ENCODE assay signal across 1 cellular context in genomic region chr9:97386733-97387503, GRCh38.
TF ChIP-seq lines count a peak whose summit lies in the region.

No MANE protein-coding gene starts in this region.

TF ChIP-seq in GM12878, 131 proteins besides CTCF, POLR2A, EP300 and RAD21 (continued from another document):
- TF ChIP-seq YY1 (IDR thresholded peaks at IDR 0.05; ENCODE audit: low read depth, low read length) (peak; percentile 66), IRF4 (IDR thresholded peaks at IDR 0.05; ENCODE audit: low read depth, low read length) (0 out of 2 replicates have a peak, but pooled peaks have one; percentile 23), POU2F2 (IDR thresholded peaks at IDR 0.05; ENCODE audit: borderline replicate concordance, low read depth, low read length) (peak; percentile 77; the same call in 1 of the 3 replicates), STAT3 (IDR thresholded peaks at IDR 0.05; ENCODE audit: low read depth, low read length) (no peak), IKZF2 (IDR thresholded peaks at IDR 0.05) (peak; percentile 17 to 27; a peak in 1 of 4 replicates), LARP7 (IDR thresholded peaks at IDR 0.05) (peak; percentile 72; the same call in 1 of the 2 replicates), RUNX3 (IDR thresholded peaks at IDR 0.05; ENCODE audit: low read length) (peak; percentile 63), SMC3 (IDR thresholded peaks at IDR 0.05; ENCODE audit: borderline replicate concordance, low read length) (peak; percentile 83), REST (IDR thresholded peaks at IDR 0.05; ENCODE audit: low read depth, low read length) (peak; percentile 98), KDM1A (IDR thresholded peaks at IDR 0.05; ENCODE audit: borderline replicate concordance) (no peak), RCOR1 (conservative IDR thresholded peaks at IDR 0.05; ENCODE audit: low read depth, low read length) (0 out of 2 replicates have a peak, but pooled peaks have one; percentile 80), EED (IDR thresholded peaks at IDR 0.05; ENCODE audit: low read depth) (no peak), GATAD2B (conservative IDR thresholded peaks at IDR 0.05; ENCODE audit: low read depth) (peak; percentile 52; the same call in 1 of the 2 replicates), SMARCA5 (IDR thresholded peaks at IDR 0.05) (peak; percentile 89; the same call in 1 of the 2 replicates), IKZF1 (conservative IDR thresholded peaks at IDR 0.05) (peak; percentile 65), CHD2 (IDR thresholded peaks at IDR 0.05; ENCODE audit: borderline replicate concordance, low read depth, low read length) (0 out of 2 replicates have a peak, but pooled peaks have one; percentile 5)
- TF ChIP-seq, protein P1, sequence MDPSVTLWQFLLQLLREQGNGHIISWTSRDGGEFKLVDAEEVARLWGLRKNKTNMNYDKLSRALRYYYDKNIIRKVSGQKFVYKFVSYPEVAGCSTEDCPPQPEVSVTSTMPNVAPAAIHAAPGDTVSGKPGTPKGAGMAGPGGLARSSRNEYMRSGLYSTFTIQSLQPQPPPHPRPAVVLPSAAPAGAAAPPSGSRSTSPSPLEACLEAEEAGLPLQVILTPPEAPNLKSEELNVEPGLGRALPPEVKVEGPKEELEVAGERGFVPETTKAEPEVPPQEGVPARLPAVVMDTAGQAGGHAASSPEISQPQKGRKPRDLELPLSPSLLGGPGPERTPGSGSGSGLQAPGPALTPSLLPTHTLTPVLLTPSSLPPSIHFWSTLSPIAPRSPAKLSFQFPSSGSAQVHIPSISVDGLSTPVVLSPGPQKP (IDR thresholded peaks at IDR 0.05; ENCODE audit: low read depth, low read length): no peak
- TF ChIP-seq, protein P2, sequence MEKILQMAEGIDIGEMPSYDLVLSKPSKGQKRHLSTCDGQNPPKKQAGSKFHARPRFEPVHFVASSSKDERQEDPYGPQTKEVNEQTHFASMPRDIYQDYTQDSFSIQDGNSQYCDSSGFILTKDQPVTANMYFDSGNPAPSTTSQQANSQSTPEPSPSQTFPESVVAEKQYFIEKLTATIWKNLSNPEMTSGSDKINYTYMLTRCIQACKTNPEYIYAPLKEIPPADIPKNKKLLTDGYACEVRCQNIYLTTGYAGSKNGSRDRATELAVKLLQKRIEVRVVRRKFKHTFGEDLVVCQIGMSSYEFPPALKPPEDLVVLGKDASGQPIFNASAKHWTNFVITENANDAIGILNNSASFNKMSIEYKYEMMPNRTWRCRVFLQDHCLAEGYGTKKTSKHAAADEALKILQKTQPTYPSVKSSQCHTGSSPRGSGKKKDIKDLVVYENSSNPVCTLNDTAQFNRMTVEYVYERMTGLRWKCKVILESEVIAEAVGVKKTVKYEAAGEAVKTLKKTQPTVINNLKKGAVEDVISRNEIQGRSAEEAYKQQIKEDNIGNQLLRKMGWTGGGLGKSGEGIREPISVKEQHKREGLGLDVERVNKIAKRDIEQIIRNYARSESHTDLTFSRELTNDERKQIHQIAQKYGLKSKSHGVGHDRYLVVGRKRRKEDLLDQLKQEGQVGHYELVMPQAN (conservative IDR thresholded peaks at IDR 0.05): peak; percentile 54
- TF ChIP-seq, protein P3, sequence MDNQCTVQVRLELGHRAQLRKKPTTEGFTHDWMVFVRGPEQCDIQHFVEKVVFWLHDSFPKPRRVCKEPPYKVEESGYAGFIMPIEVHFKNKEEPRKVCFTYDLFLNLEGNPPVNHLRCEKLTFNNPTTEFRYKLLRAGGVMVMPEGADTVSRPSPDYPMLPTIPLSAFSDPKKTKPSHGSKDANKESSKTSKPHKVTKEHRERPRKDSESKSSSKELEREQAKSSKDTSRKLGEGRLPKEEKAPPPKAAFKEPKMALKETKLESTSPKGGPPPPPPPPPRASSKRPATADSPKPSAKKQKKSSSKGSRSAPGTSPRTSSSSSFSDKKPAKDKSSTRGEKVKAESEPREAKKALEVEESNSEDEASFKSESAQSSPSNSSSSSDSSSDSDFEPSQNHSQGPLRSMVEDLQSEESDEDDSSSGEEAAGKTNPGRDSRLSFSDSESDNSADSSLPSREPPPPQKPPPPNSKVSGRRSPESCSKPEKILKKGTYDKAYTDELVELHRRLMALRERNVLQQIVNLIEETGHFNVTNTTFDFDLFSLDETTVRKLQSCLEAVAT (IDR thresholded peaks at IDR 0.05): no peak
- TF ChIP-seq, protein P4, sequence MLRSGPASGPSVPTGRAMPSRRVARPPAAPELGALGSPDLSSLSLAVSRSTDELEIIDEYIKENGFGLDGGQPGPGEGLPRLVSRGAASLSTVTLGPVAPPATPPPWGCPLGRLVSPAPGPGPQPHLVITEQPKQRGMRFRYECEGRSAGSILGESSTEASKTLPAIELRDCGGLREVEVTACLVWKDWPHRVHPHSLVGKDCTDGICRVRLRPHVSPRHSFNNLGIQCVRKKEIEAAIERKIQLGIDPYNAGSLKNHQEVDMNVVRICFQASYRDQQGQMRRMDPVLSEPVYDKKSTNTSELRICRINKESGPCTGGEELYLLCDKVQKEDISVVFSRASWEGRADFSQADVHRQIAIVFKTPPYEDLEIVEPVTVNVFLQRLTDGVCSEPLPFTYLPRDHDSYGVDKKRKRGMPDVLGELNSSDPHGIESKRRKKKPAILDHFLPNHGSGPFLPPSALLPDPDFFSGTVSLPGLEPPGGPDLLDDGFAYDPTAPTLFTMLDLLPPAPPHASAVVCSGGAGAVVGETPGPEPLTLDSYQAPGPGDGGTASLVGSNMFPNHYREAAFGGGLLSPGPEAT (IDR thresholded peaks at IDR 0.05; ENCODE audit: low read depth): 0 out of 2 replicates have a peak, but pooled peaks have one; percentile 27
